ENCODE assay signal across 8 cellular contexts in genomic region chr15:66252411-66253295, GRCh38. TPM values are rescaled to one million over a fixed set of nuclear protein-coding genes. Genes with fewer than 3 reads are reported as not detected.
DNase-seq lines count a peak whose midpoint lies in the region; ATAC-seq and TF ChIP-seq lines count a peak whose summit lies in the region.

No MANE protein-coding gene starts in this region.

- peaks cover 15 to 26% (median 21%) of the 10 kb centered on the region in 4 donors for H3K4me1 ChIP-seq in liver (ENCODE audit: control insufficient read depth in 4 of 4, insufficient read depth in 4 of 4, low read length in 3 of 4)

- peak overlapping the region in 3 of 59 donors; percentile 46 to 70 (median 52) for H3K27ac ChIP-seq in dorsolateral prefrontal cortex
- H3K27ac ChIP-seq in liver (ENCODE audit: low read depth in 1 of 2, low read length in 2 of 2): no peak overlapping the region

- peak; percentile 40 to 44 for ATAC-seq in activated CD4-positive, CD25-positive, alpha-beta regulatory T cell treated with anti-CD3 and anti-CD28 coated beads, Interleukin-2, amount 50 U/mL, for 24 hours
- ATAC-seq in HG03457 (IDR thresholded peaks at IDR 0.05; ENCODE audit: unreplicated experiment) (no peak), HG03342 (IDR thresholded peaks at IDR 0.05; ENCODE audit: unreplicated experiment) (no peak)

- H3K4me3 ChIP-seq in GM06990 (replicated peaks; ENCODE audit: low read depth, low read length) (peak overlapping the region; percentile 36), dorsolateral prefrontal cortex (peak overlapping the region; percentile 54 to 90 (median 67)), liver (ENCODE audit: low read depth in 1 of 3, low read length in 3 of 3) (peak overlapping the region; percentile 24 to 54 (median 43))

- 1% methylated on average over 79 of the region's 79 CpGs for WGBS in liver

- intact Hi-C loops in dorsolateral prefrontal cortex (cut with DNase I): loop anchor here in 1 of 2 donors (5.0 kb wide), 1 partner anchor 40 kb away; the partner anchor contains the start of gene DIS3L

- no peak overlapping the region for H3K9ac ChIP-seq in liver (ENCODE audit: low read depth in 1 of 2, low read length in 2 of 2)

- no peaks in the 10 kb centered on the region for H3K36me3 ChIP-seq in GM06990 (ENCODE audit: control insufficient read depth, insufficient read depth, low read length)
- peaks cover 0 to 1% (median 0%) of the 10 kb centered on the region in 4 donors for H3K36me3 ChIP-seq in liver (ENCODE audit: control insufficient read depth in 4 of 4, insufficient read depth in 3 of 4, low read depth in 1 of 4, low read length in 3 of 4)

- H3K9me3 ChIP-seq in liver (ENCODE audit: control insufficient read depth in 4 of 4, low read length in 3 of 4): no peaks in the 10 kb centered on the region

- peaks cover 9% of the 10 kb centered on the region for H3K27me3 ChIP-seq in GM06990 (replicated peaks; ENCODE audit: control insufficient read depth, insufficient read depth, low read length)
- peaks cover 0 to 33% (median 8%) of the 10 kb centered on the region in 45 donors for H3K27me3 ChIP-seq in dorsolateral prefrontal cortex
- peaks cover 0 to 13% (median 8%) of the 10 kb centered on the region in 4 donors for H3K27me3 ChIP-seq in liver (ENCODE audit: control insufficient read depth in 4 of 4, insufficient read depth in 4 of 4, low read length in 3 of 4)

- TF ChIP-seq RAD21 in liver (IDR thresholded peaks at IDR 0.05): peak; percentile 27 to 60

- peak; percentile 63 for TF ChIP-seq CTCF in GM06990 (IDR thresholded peaks at IDR 0.05; ENCODE audit: insufficient read depth, low read length, poor library complexity, severe bottlenecking)
- TF ChIP-seq CTCF in dorsolateral prefrontal cortex (IDR thresholded peaks at IDR 0.05 in 54 of 56, conservative IDR thresholded peaks at IDR 0.05 in 2 of 56; ENCODE audit: low read depth in 1 of 56, partially characterized antibody in 56 of 56): peak in 55 of 56 donors; percentile 29 to 78 (median 62)
- peak; percentile 54 for TF ChIP-seq CTCF in liver (IDR thresholded peaks at IDR 0.05; ENCODE audit: low read depth, low read length, missing input control)

- peak; percentile 48 for DNase-seq in GM06990 (ENCODE audit: extremely low read depth, insufficient read length)
- peak; percentile 32 for DNase-seq in NCI-H1048 (lab: John Stamatoyannopoulos, UW)
- DNase-seq in dorsolateral prefrontal cortex: peak in 8 of 10 donors; percentile 47 to 83 (median 62)
- peak; percentile 20 to 54 for DNase-seq in stimulated activated CD4-positive, alpha-beta T cell treated with anti-CD3 and anti-CD28 coated beads, Interleukin-4, amount 100 ng/mL, for 4 hours

TF ChIP-seq in liver, 16 proteins besides CTCF, POLR2A, EP300 and RAD21:
- TF ChIP-seq REST (IDR thresholded peaks at IDR 0.05) (no peak), YY1 (IDR thresholded peaks at IDR 0.05) (no peak), NR2F2 (IDR thresholded peaks at IDR 0.05) (no peak), TAF1 (conservative IDR thresholded peaks at IDR 0.05) (no peak), JUND (IDR thresholded peaks at IDR 0.05) (no peak)

RNA-seq across cellular contexts. Expression of gene MEGF11, which starts 0.9 kb away (rescaled TPM):
- total RNA-seq in dorsolateral prefrontal cortex (10 to 100 TPM in 100 of 120 experiments, 1 to 10 TPM in 20; 5.2 to 25.2 (median 13.4) TPM), liver (under 1 TPM; under 0.01 to 0.51 TPM)
- under 1 TPM in 1 of 2 donors, not detected in 1; 0.03 TPM for polyA plus RNA-seq in liver

RNA-seq across cellular contexts. Expression of gene DIS3L, which starts 40.7 kb away (rescaled TPM):
- total RNA-seq in dorsolateral prefrontal cortex: 10 to 100 TPM; 25.1 to 58.9 (median 43.1) TPM
- 10 to 100 TPM; 17.2 to 40.2 TPM for total RNA-seq in liver
- 10 to 100 TPM in 1 of 2 donors, 1 to 10 TPM in 1; 9.9 to 14.2 TPM for polyA plus RNA-seq in liver

Comparison
In these comparisons a context has a peak if more than half of its experiments do, and no peak if none do; other contexts are left out.
1. ATAC-seq: peak in activated CD4-positive, CD25-positive, alpha-beta regulatory T cell treated with anti-CD3 and anti-CD28 coated beads, Interleukin-2, amount 50 U/mL, for 24 hours (2 of 2); none in HG03457 (single experiment) and HG03342 (single experiment).
2. RNA of gene MEGF11, which starts 0.9 kb away (total RNA-seq): 5.2 to 25.2 TPM in dorsolateral prefrontal cortex; under 0.01 to 0.51 TPM in liver; every median in the first group is over 4 times any median in the second.
3. Peak in every context shown above with its lines, with median percentiles within 50 percentile points of each other: DNase-seq, H3K4me3 ChIP-seq and CTCF ChIP-seq.